ENCODE assay signal across 1 cellular context in the genomic region with DNA sequence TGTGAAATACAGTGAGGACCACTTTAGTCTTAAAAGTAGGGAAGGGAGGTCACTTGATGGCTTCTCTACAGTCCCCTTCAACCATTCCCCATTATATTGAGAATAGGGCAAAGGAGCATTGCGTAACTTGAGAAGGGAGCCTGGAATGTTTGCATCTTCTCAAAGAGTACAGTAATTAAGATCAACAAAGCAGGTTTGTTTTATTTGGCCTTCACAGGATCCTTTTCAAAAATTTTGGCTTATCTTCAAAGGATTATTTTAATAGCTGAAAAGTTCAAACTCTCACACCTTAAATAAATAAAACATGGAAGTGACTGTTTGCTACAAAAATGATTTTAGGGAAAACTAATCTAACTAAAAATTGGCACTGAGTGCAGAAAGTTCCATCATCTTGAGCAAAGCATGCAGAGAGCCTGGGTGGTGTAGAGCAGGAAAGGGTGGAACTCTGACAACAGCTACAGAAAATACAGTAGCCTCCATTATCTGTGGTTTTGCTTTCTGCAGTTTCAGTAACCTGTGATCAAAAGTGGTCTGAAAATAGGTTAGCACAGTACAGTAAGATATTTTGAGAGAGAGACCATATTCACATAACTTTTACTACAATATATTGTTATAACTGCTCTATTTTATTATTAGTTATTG.
TF ChIP-seq lines count a peak whose summit lies in the region.

No MANE protein-coding gene starts in this region.

TF ChIP-seq in GM23338, 12 proteins besides CTCF, POLR2A, EP300 and RAD21 (continued from another document):
- TF ChIP-seq, protein P1, sequence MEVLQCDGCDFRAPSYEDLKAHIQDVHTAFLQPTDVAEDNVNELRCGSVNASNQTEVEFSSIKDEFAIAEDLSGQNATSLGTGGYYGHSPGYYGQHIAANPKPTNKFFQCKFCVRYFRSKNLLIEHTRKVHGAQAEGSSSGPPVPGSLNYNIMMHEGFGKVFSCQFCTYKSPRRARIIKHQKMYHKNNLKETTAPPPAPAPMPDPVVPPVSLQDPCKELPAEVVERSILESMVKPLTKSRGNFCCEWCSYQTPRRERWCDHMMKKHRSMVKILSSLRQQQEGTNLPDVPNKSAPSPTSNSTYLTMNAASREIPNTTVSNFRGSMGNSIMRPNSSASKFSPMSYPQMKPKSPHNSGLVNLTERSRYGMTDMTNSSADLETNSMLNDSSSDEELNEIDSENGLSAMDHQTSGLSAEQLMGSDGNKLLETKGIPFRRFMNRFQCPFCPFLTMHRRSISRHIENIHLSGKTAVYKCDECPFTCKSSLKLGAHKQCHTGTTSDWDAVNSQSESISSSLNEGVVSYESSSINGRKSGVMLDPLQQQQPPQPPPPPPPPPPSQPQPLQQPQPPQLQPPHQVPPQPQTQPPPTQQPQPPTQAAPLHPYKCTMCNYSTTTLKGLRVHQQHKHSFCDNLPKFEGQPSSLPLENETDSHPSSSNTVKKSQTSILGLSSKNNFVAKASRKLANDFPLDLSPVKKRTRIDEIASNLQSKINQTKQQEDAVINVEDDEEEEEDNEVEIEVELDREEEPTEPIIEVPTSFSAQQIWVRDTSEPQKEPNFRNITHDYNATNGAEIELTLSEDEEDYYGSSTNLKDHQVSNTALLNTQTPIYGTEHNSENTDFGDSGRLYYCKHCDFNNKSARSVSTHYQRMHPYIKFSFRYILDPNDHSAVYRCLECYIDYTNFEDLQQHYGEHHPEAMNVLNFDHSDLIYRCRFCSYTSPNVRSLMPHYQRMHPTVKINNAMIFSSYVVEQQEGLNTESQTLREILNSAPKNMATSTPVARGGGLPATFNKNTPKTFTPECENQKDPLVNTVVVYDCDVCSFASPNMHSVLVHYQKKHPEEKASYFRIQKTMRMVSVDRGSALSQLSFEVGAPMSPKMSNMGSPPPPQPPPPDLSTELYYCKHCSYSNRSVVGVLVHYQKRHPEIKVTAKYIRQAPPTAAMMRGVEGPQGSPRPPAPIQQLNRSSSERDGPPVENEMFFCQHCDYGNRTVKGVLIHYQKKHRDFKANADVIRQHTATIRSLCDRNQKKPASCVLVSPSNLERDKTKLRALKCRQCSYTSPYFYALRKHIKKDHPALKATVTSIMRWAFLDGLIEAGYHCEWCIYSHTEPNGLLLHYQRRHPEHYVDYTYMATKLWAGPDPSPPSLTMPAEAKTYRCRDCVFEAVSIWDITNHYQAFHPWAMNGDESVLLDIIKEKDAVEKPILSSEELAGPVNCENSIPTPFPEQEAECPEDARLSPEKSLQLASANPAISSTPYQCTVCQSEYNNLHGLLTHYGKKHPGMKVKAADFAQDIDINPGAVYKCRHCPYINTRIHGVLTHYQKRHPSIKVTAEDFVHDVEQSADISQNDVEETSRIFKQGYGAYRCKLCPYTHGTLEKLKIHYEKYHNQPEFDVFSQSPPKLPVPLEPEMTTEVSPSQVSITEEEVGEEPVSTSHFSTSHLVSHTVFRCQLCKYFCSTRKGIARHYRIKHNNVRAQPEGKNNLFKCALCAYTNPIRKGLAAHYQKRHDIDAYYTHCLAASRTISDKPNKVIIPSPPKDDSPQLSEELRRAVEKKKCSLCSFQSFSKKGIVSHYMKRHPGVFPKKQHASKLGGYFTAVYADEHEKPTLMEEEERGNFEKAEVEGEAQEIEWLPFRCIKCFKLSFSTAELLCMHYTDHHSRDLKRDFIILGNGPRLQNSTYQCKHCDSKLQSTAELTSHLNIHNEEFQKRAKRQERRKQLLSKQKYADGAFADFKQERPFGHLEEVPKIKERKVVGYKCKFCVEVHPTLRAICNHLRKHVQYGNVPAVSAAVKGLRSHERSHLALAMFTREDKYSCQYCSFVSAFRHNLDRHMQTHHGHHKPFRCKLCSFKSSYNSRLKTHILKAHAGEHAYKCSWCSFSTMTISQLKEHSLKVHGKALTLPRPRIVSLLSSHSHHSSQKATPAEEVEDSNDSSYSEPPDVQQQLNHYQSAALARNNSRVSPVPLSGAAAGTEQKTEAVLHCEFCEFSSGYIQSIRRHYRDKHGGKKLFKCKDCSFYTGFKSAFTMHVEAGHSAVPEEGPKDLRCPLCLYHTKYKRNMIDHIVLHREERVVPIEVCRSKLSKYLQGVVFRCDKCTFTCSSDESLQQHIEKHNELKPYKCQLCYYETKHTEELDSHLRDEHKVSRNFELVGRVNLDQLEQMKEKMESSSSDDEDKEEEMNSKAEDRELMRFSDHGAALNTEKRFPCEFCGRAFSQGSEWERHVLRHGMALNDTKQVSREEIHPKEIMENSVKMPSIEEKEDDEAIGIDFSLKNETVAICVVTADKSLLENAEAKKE (CRISPR knock-in tag; IDR thresholded peaks at IDR 0.05) = no peak
- TF ChIP-seq ZNF331 (CRISPR knock-in tag; IDR thresholded peaks at IDR 0.05; ENCODE audit: low read depth) (no peak), STAT1 (IDR thresholded peaks at IDR 0.05; ENCODE audit: unreplicated experiment) (no peak), EZH2phosphoT487 (IDR thresholded peaks at IDR 0.05; ENCODE audit: unreplicated experiment) (no peak), NANOG (IDR thresholded peaks at IDR 0.05; ENCODE audit: borderline replicate concordance) (no peak)
- TF ChIP-seq, protein P2, sequence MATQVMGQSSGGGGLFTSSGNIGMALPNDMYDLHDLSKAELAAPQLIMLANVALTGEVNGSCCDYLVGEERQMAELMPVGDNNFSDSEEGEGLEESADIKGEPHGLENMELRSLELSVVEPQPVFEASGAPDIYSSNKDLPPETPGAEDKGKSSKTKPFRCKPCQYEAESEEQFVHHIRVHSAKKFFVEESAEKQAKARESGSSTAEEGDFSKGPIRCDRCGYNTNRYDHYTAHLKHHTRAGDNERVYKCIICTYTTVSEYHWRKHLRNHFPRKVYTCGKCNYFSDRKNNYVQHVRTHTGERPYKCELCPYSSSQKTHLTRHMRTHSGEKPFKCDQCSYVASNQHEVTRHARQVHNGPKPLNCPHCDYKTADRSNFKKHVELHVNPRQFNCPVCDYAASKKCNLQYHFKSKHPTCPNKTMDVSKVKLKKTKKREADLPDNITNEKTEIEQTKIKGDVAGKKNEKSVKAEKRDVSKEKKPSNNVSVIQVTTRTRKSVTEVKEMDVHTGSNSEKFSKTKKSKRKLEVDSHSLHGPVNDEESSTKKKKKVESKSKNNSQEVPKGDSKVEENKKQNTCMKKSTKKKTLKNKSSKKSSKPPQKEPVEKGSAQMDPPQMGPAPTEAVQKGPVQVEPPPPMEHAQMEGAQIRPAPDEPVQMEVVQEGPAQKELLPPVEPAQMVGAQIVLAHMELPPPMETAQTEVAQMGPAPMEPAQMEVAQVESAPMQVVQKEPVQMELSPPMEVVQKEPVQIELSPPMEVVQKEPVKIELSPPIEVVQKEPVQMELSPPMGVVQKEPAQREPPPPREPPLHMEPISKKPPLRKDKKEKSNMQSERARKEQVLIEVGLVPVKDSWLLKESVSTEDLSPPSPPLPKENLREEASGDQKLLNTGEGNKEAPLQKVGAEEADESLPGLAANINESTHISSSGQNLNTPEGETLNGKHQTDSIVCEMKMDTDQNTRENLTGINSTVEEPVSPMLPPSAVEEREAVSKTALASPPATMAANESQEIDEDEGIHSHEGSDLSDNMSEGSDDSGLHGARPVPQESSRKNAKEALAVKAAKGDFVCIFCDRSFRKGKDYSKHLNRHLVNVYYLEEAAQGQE (IDR thresholded peaks at IDR 0.05; ENCODE audit: unreplicated experiment) = no peak
